Comparison of ENCODE assay signal across 1 cellular context in the genomic region with DNA sequence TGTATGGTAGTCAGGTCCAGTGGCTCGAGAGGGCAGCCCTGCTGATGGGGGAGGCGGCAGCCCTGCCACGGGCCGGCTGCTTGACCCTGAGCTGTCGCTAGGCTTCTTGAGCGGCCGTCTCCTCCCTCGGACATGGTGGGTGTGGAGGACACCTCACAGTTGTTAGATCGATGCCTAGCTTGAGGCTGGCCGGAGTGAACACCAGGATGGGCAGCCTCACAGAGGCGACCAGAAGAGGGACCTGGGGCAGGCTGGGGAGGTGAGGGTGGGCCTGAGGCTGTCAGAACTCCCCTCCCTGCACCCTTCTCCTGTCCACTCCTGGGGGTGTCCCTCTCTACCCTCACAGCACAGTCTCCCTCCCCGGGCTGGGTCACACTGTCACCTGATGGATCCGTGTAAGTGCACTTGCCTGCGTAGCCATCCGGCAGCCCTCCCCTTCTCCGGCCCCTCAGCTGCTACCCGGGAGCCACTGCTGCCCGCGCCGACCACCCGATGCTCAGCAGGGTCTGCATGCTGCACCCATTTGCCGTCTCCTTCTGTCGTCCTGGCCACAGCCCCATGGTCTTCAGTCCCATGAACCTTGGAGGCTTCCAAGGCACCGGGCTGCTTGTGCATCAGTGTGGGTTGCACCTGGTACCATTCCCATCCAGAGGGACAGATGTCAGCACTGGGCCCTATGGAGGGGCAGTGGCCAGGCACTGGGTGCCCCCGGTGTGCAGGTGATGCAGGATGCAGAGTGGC.
TF ChIP-seq lines count a peak whose summit lies in the region.

No MANE protein-coding gene starts in this region.

TF ChIP-seq in IMR-90, 13 proteins besides CTCF, POLR2A, EP300 and RAD21:
- no peak for TF ChIP-seq BHLHE40 (IDR thresholded peaks at IDR 0.05; ENCODE audit: low read depth, low read length)
- TF ChIP-seq, protein P1, sequence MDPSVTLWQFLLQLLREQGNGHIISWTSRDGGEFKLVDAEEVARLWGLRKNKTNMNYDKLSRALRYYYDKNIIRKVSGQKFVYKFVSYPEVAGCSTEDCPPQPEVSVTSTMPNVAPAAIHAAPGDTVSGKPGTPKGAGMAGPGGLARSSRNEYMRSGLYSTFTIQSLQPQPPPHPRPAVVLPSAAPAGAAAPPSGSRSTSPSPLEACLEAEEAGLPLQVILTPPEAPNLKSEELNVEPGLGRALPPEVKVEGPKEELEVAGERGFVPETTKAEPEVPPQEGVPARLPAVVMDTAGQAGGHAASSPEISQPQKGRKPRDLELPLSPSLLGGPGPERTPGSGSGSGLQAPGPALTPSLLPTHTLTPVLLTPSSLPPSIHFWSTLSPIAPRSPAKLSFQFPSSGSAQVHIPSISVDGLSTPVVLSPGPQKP (IDR thresholded peaks at IDR 0.05; ENCODE audit: borderline replicate concordance, low read depth, low read length), result no peak
- TF ChIP-seq RFX5 (IDR thresholded peaks at IDR 0.05; ENCODE audit: low read depth, low read length), result no peak
- TF ChIP-seq MAZ (IDR thresholded peaks at IDR 0.05; ENCODE audit: borderline replicate concordance, low read depth, low read length), result no peak
- no peak for TF ChIP-seq RCOR1 (IDR thresholded peaks at IDR 0.05; ENCODE audit: insufficient replicate concordance, low read length)
- TF ChIP-seq SMC3 (IDR thresholded peaks at IDR 0.05; ENCODE audit: low read depth, low read length), result no peak
- TF ChIP-seq CEBPB (IDR thresholded peaks at IDR 0.05; ENCODE audit: low read depth, low read length), result no peak
- no peak for TF ChIP-seq FOS (IDR thresholded peaks at IDR 0.05; ENCODE audit: low read depth, low read length)
- no peak for TF ChIP-seq CHD1 (IDR thresholded peaks at IDR 0.05; ENCODE audit: low read depth, low read length)
- no peak for TF ChIP-seq NFE2L2 (IDR thresholded peaks at IDR 0.05; ENCODE audit: low read depth, low read length)
- TF ChIP-seq USF2 (IDR thresholded peaks at IDR 0.05; ENCODE audit: low read depth, low read length), result no peak
- TF ChIP-seq MAFK (IDR thresholded peaks at IDR 0.05; ENCODE audit: low read depth, low read length), result no peak
- TF ChIP-seq MXI1 (IDR thresholded peaks at IDR 0.05; ENCODE audit: borderline replicate concordance, low read depth, low read length), result no peak
